In the genomic region with DNA sequence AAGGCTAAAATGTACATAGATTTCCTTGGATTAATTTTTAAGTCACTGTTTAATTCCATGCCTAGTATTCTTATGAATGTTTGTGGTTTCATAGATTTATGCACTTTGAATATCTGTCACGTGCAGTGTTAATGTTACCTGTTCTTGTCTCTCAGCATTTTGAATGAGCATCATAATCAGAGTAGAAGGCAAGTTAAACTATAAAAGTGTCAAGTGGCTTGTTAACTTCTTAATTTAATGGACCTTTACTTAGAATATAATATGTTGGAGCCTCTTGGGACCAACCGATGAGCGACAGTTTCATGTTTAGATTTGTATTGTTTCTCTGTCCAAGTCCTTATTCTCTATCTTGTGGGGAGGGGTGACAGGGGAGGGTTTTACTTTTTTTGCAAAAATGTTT, we compare ENCODE assay signal across 33 cellular contexts.
"Had no signal": no experiment of that assay in that cellular context is flagged by ENCODE, and none has a peak within 500 bp of the region (broad histone marks: within the 10 kb centered on the region; RNA-seq: fewer than 3 reads in every experiment).

No MANE protein-coding gene starts in this region.

- H3K36me3 ChIP-seq: adrenal gland, breast epithelium, cardiac muscle cell, colonic mucosa had no signal

- H3K9me3 Mint-ChIP-seq: activated B cell treated with CpG ODN at 0.5 μM for 24 hours; activated CD8-positive, alpha-beta T cell treated with anti-CD3 and anti-CD28 coated beads for 36 hours; activated T-cell treated with anti-CD3 and anti-CD28 coated beads, Interleukin-2, amount 50 U/mL, for 4 hours; activated T-helper 17 cell treated with anti-CD3 and anti-CD28 coated beads, Interleukin-2, amount 50 U/mL, for 72 hours; brain; T-helper 2 cell treated with Interferon-gamma antibody and Interleukin-4, amounts not matched to agents 5 μg/mL and 100 μg/mL, for 36 hours had no signal

- H3K27ac Mint-ChIP-seq: activated B cell treated with CpG ODN at 0.5 μM for 24 hours; activated CD8-positive, alpha-beta T cell treated with anti-CD3 and anti-CD28 coated beads for 36 hours; activated naive CD8-positive, alpha-beta T cell; activated T-helper 17 cell treated with anti-CD3 and anti-CD28 coated beads, Interleukin-2, amount 50 U/mL, for 72 hours; T-helper 2 cell treated with Interferon-gamma antibody and Interleukin-4, amounts not matched to agents 5 μg/mL and 100 μg/mL, for 36 hours had no signal

- H3K27ac ChIP-seq: adrenal gland, breast epithelium, cardiac muscle cell, colonic mucosa, epithelial cell of prostate, esophagus squamous epithelium, gastroesophageal sphincter, WERI-Rb-1 had no signal

- H3K27me3 Mint-ChIP-seq: activated B cell treated with CpG ODN at 0.5 μM for 24 hours; activated CD8-positive, alpha-beta T cell treated with anti-CD3 and anti-CD28 coated beads for 36 hours; activated naive CD8-positive, alpha-beta T cell; activated T-helper 17 cell treated with anti-CD3 and anti-CD28 coated beads, Interleukin-2, amount 50 U/mL, for 72 hours; brain had no signal

- H3K9me3 ChIP-seq: adrenal gland, breast epithelium, colonic mucosa, esophagus squamous epithelium, gastroesophageal sphincter had no signal

- H3K4me3 ChIP-seq: adrenal gland, breast epithelium, cardiac muscle cell, colonic mucosa, esophagus squamous epithelium, gastroesophageal sphincter had no signal

- H3K4me1 Mint-ChIP-seq: activated T-helper 17 cell treated with anti-CD3 and anti-CD28 coated beads, Interleukin-2, amount 50 U/mL, for 72 hours had no signal

- DNase-seq: activated B cell treated with CpG ODN at 0.5 μM for 24 hours; activated CD4-positive, alpha-beta T cell treated with anti-CD3 and anti-CD28 coated beads for 48 hours; activated CD4-positive, alpha-beta T cell treated with anti-CD3 and anti-CD28 coated beads, Interleukin-2, amount 50 U/mL, for 1 hour; activated CD4-positive, alpha-beta T cell treated with anti-CD3 and anti-CD28 coated beads, Interleukin-2, amount 50 U/mL, for 48 hours; activated CD8-positive, alpha-beta memory T cell treated with anti-CD3 and anti-CD28 coated beads for 24 hours; activated CD8-positive, alpha-beta T cell treated with anti-CD3 and anti-CD28 coated beads for 36 hours; activated effector memory CD4-positive, alpha-beta T cell treated with Interleukin-2 at 50 U/mL for 16 hours; activated gamma-delta T cell treated with Interleukin-2 at 50 U/mL for 16 hours; activated naive CD4-positive, alpha-beta T cell treated with anti-CD3 and anti-CD28 coated beads, Interleukin-2, amount 50 U/mL, for 16 hours; activated naive CD4-positive, alpha-beta T cell treated with Interleukin-2 at 50 U/mL for 16 hours; activated T-cell treated with anti-CD3 and anti-CD28 coated beads, Interleukin-2, amount 50 U/mL, for 4 hours; adrenal gland; amygdala; aorta; central memory CD4-positive, alpha-beta T cell; cerebellar nuclear complex; colonic mucosa; effector CD8-positive, alpha-beta T cell; esophagus squamous epithelium; foreskin melanocyte; head of caudate nucleus; hippocampal formation; T1000; WERI-Rb-1 had no signal

- H3K4me3 Mint-ChIP-seq: activated B cell treated with CpG ODN at 0.5 μM for 24 hours; activated CD8-positive, alpha-beta T cell treated with anti-CD3 and anti-CD28 coated beads for 36 hours; activated naive CD8-positive, alpha-beta T cell; activated T-cell treated with anti-CD3 and anti-CD28 coated beads, Interleukin-2, amount 50 U/mL, for 4 hours; activated T-helper 17 cell treated with anti-CD3 and anti-CD28 coated beads, Interleukin-2, amount 50 U/mL, for 72 hours; brain; T-helper 2 cell treated with Interferon-gamma antibody and Interleukin-4, amounts not matched to agents 5 μg/mL and 100 μg/mL, for 36 hours had no signal

- H3K4me1 ChIP-seq: adrenal gland, breast epithelium, colonic mucosa, esophagus squamous epithelium, gastroesophageal sphincter had no signal

- ATAC-seq: activated CD4-positive, CD25-positive, alpha-beta regulatory T cell treated with anti-CD3 and anti-CD28 coated beads, Interleukin-2, amount 50 U/mL, for 24 hours; activated CD8-positive, alpha-beta T cell treated with anti-CD3 and anti-CD28 coated beads for 36 hours; activated T-cell treated with anti-CD3 and anti-CD28 coated beads, Interleukin-2, amount 50 U/mL, for 4 hours; activated T-helper 17 cell treated with anti-CD3 and anti-CD28 coated beads, Interleukin-2, amount 50 U/mL, for 72 hours; gastroesophageal sphincter had no signal
